Comparison of ENCODE assay signal across 23 cellular contexts in the genomic region with DNA sequence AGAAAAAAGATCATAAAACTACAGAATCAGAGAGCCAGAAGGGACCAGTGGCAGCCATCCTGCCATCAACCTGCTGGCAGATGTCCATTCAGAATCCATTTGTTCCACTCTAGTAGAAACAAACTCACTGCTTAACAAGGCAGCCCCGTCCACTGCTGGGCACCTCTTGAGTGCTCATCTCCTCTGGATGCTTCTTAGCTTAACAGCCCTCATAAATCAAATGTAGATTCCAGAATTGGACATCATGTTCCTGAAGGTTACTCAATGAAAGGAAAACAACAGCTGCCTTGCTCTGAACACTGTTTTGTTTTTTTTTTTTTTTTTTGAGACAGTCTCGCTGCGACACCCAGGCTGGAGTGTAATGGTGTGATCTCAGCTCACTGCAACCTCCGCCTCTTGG. TPM values are rescaled to one million over a fixed set of nuclear protein-coding genes. Genes with fewer than 3 reads are reported as not detected.
A peak's percentile ranks its signal among the peaks of the same experiment; 100 is the strongest.
DNase-seq lines count a peak whose midpoint lies in the region; ATAC-seq and TF ChIP-seq lines count a peak whose summit lies in the region.
"Had no signal": no experiment of that assay in that cellular context is flagged by ENCODE, and none has a peak within 500 bp of the region (broad histone marks: within the 10 kb centered on the region; RNA-seq: fewer than 3 reads in every experiment).

No MANE protein-coding gene starts in this region.

- TF ChIP-seq POLR2A in prostate gland (IDR thresholded peaks at IDR 0.05), result no peak

- no peaks in the 10 kb centered on the region for H3K9me3 ChIP-seq in prostate gland
- H3K9me3 ChIP-seq: vagina had no signal

- H3K36me3 ChIP-seq in prostate gland, result no peaks in the 10 kb centered on the region

- 48% methylated on average over 4 of the region's 4 CpGs for WGBS in prostate gland

- no peak for TF ChIP-seq CTCF in fibroblast of mammary gland (conservative IDR thresholded peaks at IDR 0.05; ENCODE audit: control insufficient read depth, insufficient read depth, low read depth, low read length)
- TF ChIP-seq CTCF in prostate gland (IDR thresholded peaks at IDR 0.05), result no peak

- DNase-seq in DMS79 (lab: John Stamatoyannopoulos, UW) (peak; percentile 81), NCI-H187 treated with DMSO at 0.1 percent for 48 hours (lab: John Stamatoyannopoulos, UW) (peak; percentile 92), fibroblast of mammary gland (ENCODE audit: low read depth) (peak; percentile 76), prostate gland (ENCODE audit: low spot score) (peak; percentile 37), NCI-H2081 treated with DMSO at 0.1 percent for 48 hours (lab: John Stamatoyannopoulos, UW) (no peak), middle frontal gyrus (ENCODE audit: extremely low spot score, low spot score) (no peak)
- DNase-seq: activated CD4-positive, alpha-beta memory T cell treated with anti-CD3 and anti-CD28 coated beads, Interleukin-2, amount 10 ng/mL, durations not matched to agents 7 days and 5 days; activated naive CD4-positive, alpha-beta T cell treated with anti-CD3 and anti-CD28 coated beads for 36 hours; activated T-cell treated with anti-CD3 and anti-CD28 coated beads, Interleukin-2, amount 50 U/mL, for 1 hour; DMS 273 treated with DMSO at 0.1 percent for 48 hours; left colon; NCI-H1930; NCI-H69; OCI-M1; SHP77; substantia nigra; T-helper 1 cell had no signal

- H3K4me3 ChIP-seq in fibroblast of mammary gland (ENCODE audit: control insufficient read depth, low read depth, low read length) (no peak overlapping the region), prostate gland (no peak overlapping the region)
- H3K4me3 ChIP-seq: vagina had no signal

- peak overlapping the region; percentile 22 to 34 for H3K27ac ChIP-seq in prostate gland

- intact Hi-C loops in prostate gland (cut with DNase I), result no loop called here

- no peaks in the 10 kb centered on the region for H3K27me3 ChIP-seq in prostate gland (replicated peaks; ENCODE audit: insufficient read depth)
- H3K27me3 ChIP-seq: vagina had no signal

- ATAC-seq in GM18867 (IDR thresholded peaks at IDR 0.05; ENCODE audit: unreplicated experiment), result no peak
- ATAC-seq in GM18517 (IDR thresholded peaks at IDR 0.05; ENCODE audit: unreplicated experiment), result no peak
- ATAC-seq: HCT116, left colon had no signal

- H3K4me1 ChIP-seq in prostate gland (replicated peaks), result peaks cover 21% of the 10 kb centered on the region
- H3K4me1 ChIP-seq: vagina had no signal

RNA-seq across cellular contexts. Expression of a gene that starts 37.3 kb away (rescaled TPM):
- 10 to 100 TPM; 17.9 to 43.6 TPM for total RNA-seq in prostate gland

RNA-seq across cellular contexts. Expression of a gene that starts 51.1 kb away (rescaled TPM):
- not detected for total RNA-seq in prostate gland
- total RNA-seq: activated CD4-positive, alpha-beta memory T cell treated with anti-CD3 and anti-CD28 coated beads, Interleukin-2, amount 10 ng/mL, durations not matched to agents 7 days and 5 days; activated naive CD4-positive, alpha-beta T cell treated with anti-CD3 and anti-CD28 coated beads for 36 hours; frontal cortex; left colon; mesothelial cell of epicardium; vagina had no signal

Comparison
In these comparisons a context has a peak if more than half of its experiments do, and no peak if none do; other contexts are left out.
1. DNase-seq: peak in DMS79 (single experiment), NCI-H187 treated with DMSO at 0.1 percent for 48 hours (single experiment), fibroblast of mammary gland (single experiment) and prostate gland (single experiment); none in NCI-H2081 treated with DMSO at 0.1 percent for 48 hours (single experiment) and middle frontal gyrus (single experiment).